12 cellular contexts compared by ENCODE assay signal in the genomic region with DNA sequence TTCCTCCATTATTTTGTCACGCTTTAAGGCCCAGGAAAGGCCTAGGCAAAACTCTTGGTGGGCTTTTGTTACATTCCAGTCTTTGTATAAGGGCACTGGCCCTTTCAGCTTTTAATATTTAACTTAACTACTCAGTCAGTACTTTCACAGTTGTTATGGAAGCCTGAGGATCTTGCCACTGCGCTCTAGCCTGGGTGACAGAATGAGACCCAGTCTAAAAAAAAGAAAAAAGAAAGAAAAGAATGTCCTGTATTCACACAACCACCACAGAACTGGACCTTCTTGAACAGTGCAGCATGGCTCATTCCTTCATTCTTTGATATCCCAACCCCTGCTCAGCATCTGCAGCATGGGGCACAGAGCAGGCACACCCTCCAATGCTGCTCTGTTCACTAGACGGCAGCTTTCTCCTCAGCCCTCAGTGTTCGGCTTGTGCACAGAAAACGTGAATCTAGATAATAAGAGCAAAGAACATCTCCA. TPM values are rescaled to one million over a fixed set of nuclear protein-coding genes. Genes with fewer than 3 reads are reported as not detected.
DNase-seq lines count a peak whose midpoint lies in the region; ATAC-seq, FAIRE-seq and TF ChIP-seq lines count a peak whose summit lies in the region.
"Had no signal": no experiment of that assay in that cellular context is flagged by ENCODE, and none has a peak within 500 bp of the region (broad histone marks: within the 10 kb centered on the region; RNA-seq: fewer than 3 reads in every experiment).

No MANE protein-coding gene starts in this region.

- ATAC-seq in A549 (peak; percentile 36 to 69; a peak in 4 of 6 replicates), lower lobe of right lung (no peak)

- no peak for TF ChIP-seq EP300 in A549 (IDR thresholded peaks at IDR 0.05)

- H3K36me3 ChIP-seq in HEK293 (ENCODE audit: control insufficient read depth in 2 of 2, insufficient read depth in 1 of 2, low read length in 2 of 2) (no peaks in the 10 kb centered on the region), SK-N-MC (ENCODE audit: insufficient read depth, low read length) (no peaks in the 10 kb centered on the region), lower lobe of right lung (no peaks in the 10 kb centered on the region)

- TF ChIP-seq CTCF in A549 (IDR thresholded peaks at IDR 0.05) = no peak
- TF ChIP-seq CTCF in HEK293 (tag by site-specific recombination; IDR thresholded peaks at IDR 0.05) = no peak
- no peak for TF ChIP-seq CTCF in lower lobe of right lung (IDR thresholded peaks at IDR 0.05)
- no peak for TF ChIP-seq CTCF in HFFc6 (IDR thresholded peaks at IDR 0.05)

- no peak overlapping the region for H3K4me3 Mint-ChIP-seq in HFFc6

- H3K9ac ChIP-seq in SK-N-MC (ENCODE audit: insufficient read length) = peak overlapping the region; percentile 29

- TF ChIP-seq POLR2A in A549 (IDR thresholded peaks at IDR 0.05; ENCODE audit: low read length) = no peak

- no peak overlapping the region for H3K27ac Mint-ChIP-seq in HFFc6

- H3K4me1 ChIP-seq in A549 = peaks cover 80% of the 10 kb centered on the region
- peaks cover 26% of the 10 kb centered on the region for H3K4me1 ChIP-seq in HEK293 (ENCODE audit: control insufficient read depth, insufficient read depth, low read length)
- peaks cover 18% of the 10 kb centered on the region for H3K4me1 ChIP-seq in lower lobe of right lung

- H3K27me3 ChIP-seq in lower lobe of right lung (ENCODE audit: low read depth) = no peaks in the 10 kb centered on the region

- intact Hi-C loops in lower lobe of right lung (cut with DNase I) = no loop called here

- H3K9me3 Mint-ChIP-seq in HFFc6 = no peaks in the 10 kb centered on the region

- POLR2A ChIA-PET in A549 (lab: Yijun Ruan, JAX) (interaction anchor here (0.8 kb wide), 1 partner anchor 137 kb away, joined by 3 read pairs; no protein-coding TSS in a partner anchor), HEK293 (lab: Yijun Ruan, JAX) (no interaction called here)

- peaks cover 7% of the 10 kb centered on the region for H3K27me3 Mint-ChIP-seq in HFFc6 (ENCODE audit: insufficient read depth)

- H3K36me3 Mint-ChIP-seq in HFFc6 (ENCODE audit: low read depth) = no peaks in the 10 kb centered on the region

- CTCF ChIA-PET in A549 (lab: Yijun Ruan, JAX) (interaction anchor here (1.4 to 9.8 kb wide), 6 partner anchors 10 to 420 kb away, joined by 3 to 113 read pairs (median 6); no protein-coding TSS in a partner anchor), HEK293 (lab: Yijun Ruan, JAX) (interaction anchor here (0.7 to 1.1 kb wide), 3 partner anchors 11 to 37 kb away, joined by 3 to 5 read pairs (median 4); no protein-coding TSS in a partner anchor)

- FAIRE-seq in A549 (lab: Jason Lieb, UNC) = no peak

- DNase-seq in A549 (ENCODE audit: low read depth in 1 of 2, low spot score in 1 of 2) = no peak
- DNase-seq in SK-N-MC (ENCODE audit: low read depth, low spot score) = no peak
- DNase-seq in lower lobe of right lung = peak; percentile 17
- DNase-seq in activated gamma-delta T cell treated with Interleukin-2 at 50 U/mL for 16 hours = no peak
- DNase-seq in HFFc6 = no peak
- no peak for DNase-seq in NCI-H2171 (lab: John Stamatoyannopoulos, UW)
- DNase-seq in KG1 (lab: John Stamatoyannopoulos, UW) = no peak
- DNase-seq: activated T-cell treated with anti-CD3 and anti-CD28 coated beads for 4 hours, glutamatergic neuron, GOT3 had no signal

- no peak overlapping the region for H3K4me3 ChIP-seq in A549
- no peak overlapping the region for H3K4me3 ChIP-seq in HEK293 (ENCODE audit: low read depth, low read length)
- no peak overlapping the region for H3K4me3 ChIP-seq in SK-N-MC
- no peak overlapping the region for H3K4me3 ChIP-seq in lower lobe of right lung

- no peak for TF ChIP-seq RAD21 in A549 (conservative IDR thresholded peaks at IDR 0.05 in 1 of 2, IDR thresholded peaks at IDR 0.05 in 1 of 2)

- H3K27ac ChIP-seq in A549 (peak overlapping the region; percentile 78 to 83), HEK293 (ENCODE audit: extremely low read depth, low read depth, low read length) (peak overlapping the region; percentile 71; the same call in 1 of the 2 replicates), SK-N-MC (no peak overlapping the region), lower lobe of right lung (peak overlapping the region; percentile 26)

- H3K4me2 ChIP-seq in A549 = peak overlapping the region; percentile 53

- 48% methylated on average over 5 of the region's 5 CpGs for WGBS in A549 (ENCODE audit: missing lambda C conversion rate)

- H3K9me3 ChIP-seq in A549 = no peaks in the 10 kb centered on the region
- H3K9me3 ChIP-seq in HEK293 (ENCODE audit: control insufficient read depth, insufficient read depth, low read depth, low read length) = no peaks in the 10 kb centered on the region
- H3K9me3 ChIP-seq in SK-N-MC (ENCODE audit: low read depth, low read length) = no peaks in the 10 kb centered on the region
- H3K9me3 ChIP-seq in lower lobe of right lung = no peaks in the 10 kb centered on the region

- H3K4me1 Mint-ChIP-seq in HFFc6 (ENCODE audit: low read depth) = peaks cover 6% of the 10 kb centered on the region

TF ChIP-seq in A549, 52 proteins besides CTCF, POLR2A, EP300 and RAD21:
- TF ChIP-seq, protein P1, sequence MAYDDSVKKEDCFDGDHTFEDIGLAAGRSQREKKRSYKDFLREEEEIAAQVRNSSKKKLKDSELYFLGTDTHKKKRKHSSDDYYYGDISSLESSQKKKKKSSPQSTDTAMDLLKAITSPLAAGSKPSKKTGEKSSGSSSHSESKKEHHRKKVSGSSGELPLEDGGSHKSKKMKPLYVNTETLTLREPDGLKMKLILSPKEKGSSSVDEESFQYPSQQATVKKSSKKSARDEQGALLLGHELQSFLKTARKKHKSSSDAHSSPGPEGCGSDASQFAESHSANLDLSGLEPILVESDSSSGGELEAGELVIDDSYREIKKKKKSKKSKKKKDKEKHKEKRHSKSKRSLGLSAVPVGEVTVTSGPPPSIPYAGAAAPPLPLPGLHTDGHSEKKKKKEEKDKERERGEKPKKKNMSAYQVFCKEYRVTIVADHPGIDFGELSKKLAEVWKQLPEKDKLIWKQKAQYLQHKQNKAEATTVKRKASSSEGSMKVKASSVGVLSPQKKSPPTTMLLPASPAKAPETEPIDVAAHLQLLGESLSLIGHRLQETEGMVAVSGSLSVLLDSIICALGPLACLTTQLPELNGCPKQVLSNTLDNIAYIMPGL (CRISPR knock-in tag; IDR thresholded peaks at IDR 0.05; ENCODE audit: borderline replicate concordance) = no peak
- TF ChIP-seq EHMT2 (IDR thresholded peaks at IDR 0.05; ENCODE audit: low read depth) = no peak
- TF ChIP-seq POLR2AphosphoS2 (conservative IDR thresholded peaks at IDR 0.05; ENCODE audit: low read length) = no peak
- TF ChIP-seq FOXS1 (CRISPR knock-in tag; IDR thresholded peaks at IDR 0.05) = no peak
- TF ChIP-seq FOSB (CRISPR knock-in tag; IDR thresholded peaks at IDR 0.05) = no peak
- no peak for TF ChIP-seq FOSL2 (IDR thresholded peaks at IDR 0.05)
- peak; percentile 17; the same call in 1 of the 2 replicates for TF ChIP-seq FOSL2 (CRISPR knock-in tag; IDR thresholded peaks at IDR 0.05)

TF ChIP-seq in HEK293, 187 proteins besides CTCF, POLR2A, EP300 and RAD21:
- TF ChIP-seq, protein P2, sequence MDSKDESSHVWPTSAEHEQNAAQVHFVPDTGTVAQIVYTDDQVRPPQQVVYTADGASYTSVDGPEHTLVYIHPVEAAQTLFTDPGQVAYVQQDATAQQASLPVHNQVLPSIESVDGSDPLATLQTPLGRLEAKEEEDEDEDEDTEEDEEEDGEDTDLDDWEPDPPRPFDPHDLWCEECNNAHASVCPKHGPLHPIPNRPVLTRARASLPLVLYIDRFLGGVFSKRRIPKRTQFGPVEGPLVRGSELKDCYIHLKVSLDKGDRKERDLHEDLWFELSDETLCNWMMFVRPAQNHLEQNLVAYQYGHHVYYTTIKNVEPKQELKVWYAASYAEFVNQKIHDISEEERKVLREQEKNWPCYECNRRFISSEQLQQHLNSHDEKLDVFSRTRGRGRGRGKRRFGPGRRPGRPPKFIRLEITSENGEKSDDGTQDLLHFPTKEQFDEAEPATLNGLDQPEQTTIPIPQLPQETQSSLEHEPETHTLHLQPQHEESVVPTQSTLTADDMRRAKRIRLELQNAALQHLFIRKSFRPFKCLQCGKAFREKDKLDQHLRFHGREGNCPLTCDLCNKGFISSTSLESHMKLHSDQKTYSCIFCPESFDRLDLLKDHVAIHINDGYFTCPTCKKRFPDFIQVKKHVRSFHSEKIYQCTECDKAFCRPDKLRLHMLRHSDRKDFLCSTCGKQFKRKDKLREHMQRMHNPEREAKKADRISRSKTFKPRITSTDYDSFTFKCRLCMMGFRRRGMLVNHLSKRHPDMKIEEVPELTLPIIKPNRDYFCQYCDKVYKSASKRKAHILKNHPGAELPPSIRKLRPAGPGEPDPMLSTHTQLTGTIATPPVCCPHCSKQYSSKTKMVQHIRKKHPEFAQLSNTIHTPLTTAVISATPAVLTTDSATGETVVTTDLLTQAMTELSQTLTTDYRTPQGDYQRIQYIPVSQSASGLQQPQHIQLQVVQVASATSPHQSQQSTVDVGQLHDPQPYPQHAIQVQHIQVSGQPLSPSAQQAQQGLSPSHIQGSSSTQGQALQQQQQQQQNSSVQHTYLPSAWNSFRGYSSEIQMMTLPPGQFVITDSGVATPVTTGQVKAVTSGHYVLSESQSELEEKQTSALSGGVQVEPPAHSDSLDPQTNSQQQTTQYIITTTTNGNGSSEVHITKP (tag by site-specific recombination; IDR thresholded peaks at IDR 0.05) = peak; percentile 37
- peak; percentile 38 for TF ChIP-seq ZNF600 (tag by site-specific recombination; IDR thresholded peaks at IDR 0.05)
- TF ChIP-seq ZNF311 (tag by site-specific recombination; IDR thresholded peaks at IDR 0.05; ENCODE audit: borderline replicate concordance) = no peak
- TF ChIP-seq, protein P3, sequence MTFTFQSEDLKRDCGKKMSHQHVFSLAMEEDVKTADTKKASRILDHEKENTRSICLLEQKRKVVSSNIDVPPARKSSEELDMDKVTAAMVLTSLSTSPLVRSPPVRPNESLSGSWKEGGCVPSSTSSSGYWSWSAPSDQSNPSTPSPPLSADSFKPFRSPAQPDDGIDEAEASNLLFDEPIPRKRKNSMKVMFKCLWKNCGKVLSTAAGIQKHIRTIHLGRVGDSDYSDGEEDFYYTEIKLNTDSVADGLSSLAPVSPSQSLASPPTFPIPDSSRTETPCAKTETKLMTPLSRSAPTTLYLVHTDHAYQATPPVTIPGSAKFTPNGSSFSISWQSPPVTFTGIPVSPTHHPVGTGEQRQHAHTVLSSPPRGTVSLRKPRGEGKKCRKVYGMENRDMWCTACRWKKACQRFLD (tag by site-specific recombination; IDR thresholded peaks at IDR 0.05) = no peak
- TF ChIP-seq ZNF585B (tag by site-specific recombination; IDR thresholded peaks at IDR 0.05) = no peak

RNA-seq across cellular contexts. Expression of a gene that starts 59.6 kb away (rescaled TPM):
- 10.6 and 15.6 TPM in 2 replicates for polyA plus RNA-seq in A549 (2011; rRNA removed)
- polyA plus RNA-seq in A549 (2012; cell fraction: cytosol; rRNA removed) = 1.9 and 2.0 TPM in 2 replicates
- polyA plus RNA-seq in A549 (2012; cell fraction: nucleus; rRNA removed) = 1.4 and 1.5 TPM in 2 replicates
- 4.1 to 5.4 TPM (median 4.8 TPM) in 3 replicates for polyA plus RNA-seq in A549 (2017; fragmentation: RNase III; extraction: RNeasy Plus Mini Kit Qiagen cat#74134 plus additional on column Dnase treatment)
- 2.3 and 3.0 TPM in 2 replicates for polyA minus RNA-seq in A549 (2011; rRNA and poly(A)+ RNA removed)
- total RNA-seq in lower lobe of right lung = 104 TPM
- total RNA-seq in HFFc6 (2021; fragmentation: NEBNext Ultra II Directional; extraction: Animal tissue kit (Norgen Biotek cat#: 25700)) = under 1 TPM; 0.21 to 0.74 (median 0.39) TPM
- total RNA-seq: T-helper 1 cell treated with Interleukin-12 subunit alpha and Interleukin-12 subunit beta and Interleukin-4 antibody, amounts not matched to agents 30 ng/mL and 1 ng/mL, for 36 hours had no signal

Comparison
In these comparisons a context has a peak if more than half of its experiments do, and no peak if none do; other contexts are left out.
1. ATAC-seq: peak in A549 (2 of 2); none in lower lobe of right lung (0 of 2).
2. RNA of a gene that starts 59.6 kb away (total RNA-seq): 104 TPM in lower lobe of right lung (single experiment); 0.21 to 0.74 TPM in HFFc6; every median in the first group is over 10 times any median in the second.